Comparison of ENCODE assay signal across 7 cellular contexts in genomic region chr16:83826146-83826913, GRCh38. TPM values are rescaled to one million over a fixed set of nuclear protein-coding genes. Genes with fewer than 3 reads are reported as not detected.
DNase-seq lines count a peak whose midpoint lies in the region; ATAC-seq and TF ChIP-seq lines count a peak whose summit lies in the region.

No MANE protein-coding gene starts in this region.

- WGBS in lung, 2 donors: 43 to 46% methylated on average over 21 of the region's 21 CpGs

- DNase-seq in GM12864 (ENCODE audit: low read depth): no peak
- peak; percentile 57 for DNase-seq in NCI-H460 (ENCODE audit: extremely low read depth, low read depth)
- DNase-seq in activated CD4-positive, alpha-beta T cell treated with anti-CD3 and anti-CD28 coated beads, Interleukin-2, amount 50 U/mL, for 48 hours: peak; percentile 87 to 88
- peak; percentile 92 for DNase-seq in ecto neural progenitor cell (ENCODE audit: low spot score)
- DNase-seq in lung (ENCODE audit: low spot score): peak; percentile 91
- peak; percentile 56 for DNase-seq in stimulated activated CD8-positive, alpha-beta memory T cell treated with anti-CD3 and anti-CD28 coated beads, Interleukin-12 subunit alpha, Interleukin-12 subunit beta, amount 100 ng/mL, for 1 hour (ENCODE audit: low read depth)

- H3K4me3 ChIP-seq in GM12864 (ENCODE audit: low read depth, low read length) (no peak overlapping the region), lung (no peak overlapping the region)

- H3K36me3 ChIP-seq in lung (ENCODE audit: control insufficient read depth in 2 of 2, insufficient read depth in 2 of 2, low read length in 2 of 2): no peaks in the 10 kb centered on the region

- no peaks in the 10 kb centered on the region for H3K9me3 ChIP-seq in lung (ENCODE audit: control insufficient read depth in 2 of 2, insufficient read depth in 1 of 2, low read length in 1 of 2)

- H3K27ac ChIP-seq in lung (ENCODE audit: low read depth in 1 of 2, low read length in 1 of 2): no peak overlapping the region

- TF ChIP-seq CTCF in GM12864 (IDR thresholded peaks at IDR 0.05; ENCODE audit: low read depth, low read length, missing control alignments): peak; percentile 94
- TF ChIP-seq CTCF in lung (IDR thresholded peaks at IDR 0.05; ENCODE audit: control extremely low read depth, extremely low read depth): peak; percentile 82

- H3K4me1 ChIP-seq in lung (ENCODE audit: control insufficient read depth in 2 of 2, insufficient read depth in 2 of 2, low read length in 2 of 2): no peaks in the 10 kb centered on the region

- ATAC-seq in HG02763 (IDR thresholded peaks at IDR 0.05; ENCODE audit: unreplicated experiment) (peak; percentile 70), lung (ENCODE audit: insufficient read depth, low FRiP score) (peak; percentile 94)

- no peaks in the 10 kb centered on the region for H3K27me3 ChIP-seq in lung (ENCODE audit: control insufficient read depth, insufficient read depth)

RNA-seq across cellular contexts. Expression of gene HSBP1, which starts 18.6 kb away (rescaled TPM):
- total RNA-seq in NCI-H460 (2014; rRNA removed; shearing (Covaris generic)): 83.5 and 93.8 TPM in 2 replicates
- 7.8 and 13.5 TPM in 2 replicates for polyA plus RNA-seq in NCI-H460 (2014; cell fraction: nucleus; rRNA removed)
- total RNA-seq in lung: 100 to 1,000 TPM; 102 to 109 TPM
- 10 to 100 TPM; 50.5 to 88.9 TPM for polyA plus RNA-seq in lung
